8 cellular contexts compared by ENCODE assay signal in the genomic region with DNA sequence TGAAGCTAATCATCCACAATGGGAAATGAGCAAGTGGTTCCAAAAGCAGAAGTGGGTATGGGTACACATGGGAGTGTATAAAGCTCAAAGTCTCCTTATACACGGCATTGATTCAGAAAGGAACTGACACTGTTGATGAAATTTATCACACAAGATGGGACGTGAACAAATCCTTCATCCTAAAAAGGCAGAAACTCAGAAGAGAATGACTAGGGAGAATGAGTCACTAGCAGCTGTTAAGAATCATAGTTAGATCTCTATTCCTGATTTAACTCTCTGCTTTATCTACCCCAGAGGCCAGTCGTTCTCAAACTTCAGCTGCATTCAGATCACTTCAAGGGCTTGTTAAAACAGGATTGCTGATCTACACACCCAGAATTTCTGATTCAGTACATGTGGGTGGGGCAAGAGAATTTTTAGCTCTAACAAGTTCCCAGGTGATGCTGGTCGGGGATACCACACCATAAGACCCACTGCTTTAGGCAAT.
A peak's percentile ranks its signal among the peaks of the same experiment; 100 is the strongest.
DNase-seq lines count a peak whose midpoint lies in the region; ATAC-seq and TF ChIP-seq lines count a peak whose summit lies in the region.

No MANE protein-coding gene starts in this region.

- H3K9me3 ChIP-seq in smooth muscle cell (replicated peaks; ENCODE audit: low read depth): no peaks in the 10 kb centered on the region

- H3K4me3 ChIP-seq in fibroblast of mammary gland (ENCODE audit: control insufficient read depth, low read depth, low read length): no peak overlapping the region
- no peak overlapping the region for H3K4me3 ChIP-seq in smooth muscle cell

- H3K79me2 ChIP-seq in smooth muscle cell (ENCODE audit: low read depth): no peaks in the 10 kb centered on the region

- H3K4me1 ChIP-seq in smooth muscle cell (ENCODE audit: low read depth): peaks cover 21% of the 10 kb centered on the region

- WGBS in smooth muscle cell (ENCODE audit: low lambda C conversion rate): 11% methylated on average over 4 of the region's 4 CpGs

- no peaks in the 10 kb centered on the region for H3K9me3 Mint-ChIP-seq in effector memory CD8-positive, alpha-beta T cell

- no peaks in the 10 kb centered on the region for H3K36me3 ChIP-seq in smooth muscle cell (ENCODE audit: low read depth)

- H3K9ac ChIP-seq in smooth muscle cell (ENCODE audit: low read depth): no peak overlapping the region

- no peak overlapping the region for H3K4me3 Mint-ChIP-seq in effector memory CD8-positive, alpha-beta T cell

- ATAC-seq in GM18870 (IDR thresholded peaks at IDR 0.05; ENCODE audit: unreplicated experiment) (peak; percentile 56), HG03520 (IDR thresholded peaks at IDR 0.05; ENCODE audit: unreplicated experiment) (no peak), HG02571 (IDR thresholded peaks at IDR 0.05; ENCODE audit: unreplicated experiment) (no peak)
- ATAC-seq in effector memory CD8-positive, alpha-beta T cell (replicated peaks): no peak

- H3K27ac ChIP-seq in smooth muscle cell (ENCODE audit: low read depth): peak overlapping the region; percentile 68

- no peaks in the 10 kb centered on the region for H3K36me3 Mint-ChIP-seq in effector memory CD8-positive, alpha-beta T cell (ENCODE audit: insufficient read depth)

- no peaks in the 10 kb centered on the region for H3K4me1 Mint-ChIP-seq in effector memory CD8-positive, alpha-beta T cell (ENCODE audit: low read depth in 2 of 2)

- H3K27ac Mint-ChIP-seq in effector memory CD8-positive, alpha-beta T cell: no peak overlapping the region

- TF ChIP-seq CTCF in fibroblast of mammary gland (conservative IDR thresholded peaks at IDR 0.05; ENCODE audit: control insufficient read depth, insufficient read depth, low read depth, low read length) (no peak), smooth muscle cell (IDR thresholded peaks at IDR 0.05; ENCODE audit: borderline replicate concordance, insufficient read depth, poor library complexity, severe bottlenecking) (no peak)

- H4K20me1 ChIP-seq in smooth muscle cell (ENCODE audit: low read depth): no peaks in the 10 kb centered on the region

- H3K27me3 ChIP-seq in smooth muscle cell (ENCODE audit: low read depth): no peaks in the 10 kb centered on the region

- peak; percentile 95 for DNase-seq in MV-4-11 (lab: John Stamatoyannopoulos, UW)
- peak; percentile 88 for DNase-seq in fibroblast of mammary gland (ENCODE audit: low read depth)
- DNase-seq in smooth muscle cell (lab: John Stamatoyannopoulos, UW; ENCODE audit: unreplicated experiment): no peak
- DNase-seq in 8988T: no peak
- no peak for DNase-seq in effector memory CD8-positive, alpha-beta T cell

- peak overlapping the region; percentile 40 for H3K4me2 ChIP-seq in smooth muscle cell

- H3K27me3 Mint-ChIP-seq in effector memory CD8-positive, alpha-beta T cell: no peaks in the 10 kb centered on the region

- peak overlapping the region; percentile 35 for H2AFZ ChIP-seq in smooth muscle cell (ENCODE audit: low read depth)

- peaks cover 36% of the 10 kb centered on the region for H3F3A ChIP-seq in smooth muscle cell (ENCODE audit: low read depth)

Comparison
In these comparisons a context has a peak if more than half of its experiments do, and no peak if none do; other contexts are left out.
1. DNase-seq: peak in MV-4-11 (single experiment) and fibroblast of mammary gland (single experiment); none in smooth muscle cell (single experiment), 8988T (single experiment) and effector memory CD8-positive, alpha-beta T cell (0 of 3).